ENCODE assay signal across 8 cellular contexts in genomic region chr2:30511122-30512083, GRCh38.
DNase-seq lines count a peak whose midpoint lies in the region; ATAC-seq and TF ChIP-seq lines count a peak whose summit lies in the region.

No MANE protein-coding gene starts in this region.

- intact Hi-C loops in IMR-90 (cut with micrococcal nuclease) (loop anchor here (10.0 kb wide), 1 partner anchor 193 kb away; no protein-coding TSS in a partner anchor), right cardiac atrium (cut with DNase I) (no loop called here)
- intact Hi-C loops in activated T-helper 2 cell treated with anti-CD3 and anti-CD28 coated beads, Interferon-gamma antibody, Interleukin-2, Interleukin-4, amounts not matched to agents 10 μg/mL and 5 μg/mL and 100 μg/mL, durations not matched to agents 14 hours and 24 hours and 36 hours (cut with micrococcal nuclease), result no loop called here

- no peak for TF ChIP-seq POLR2A in IMR-90 (IDR thresholded peaks at IDR 0.05; ENCODE audit: low read depth, low read length)

- no peak for TF ChIP-seq CTCF in IMR-90 (conservative IDR thresholded peaks at IDR 0.05; ENCODE audit: low read depth, low read length)
- TF ChIP-seq CTCF in RWPE1 (conservative IDR thresholded peaks at IDR 0.05; ENCODE audit: low read depth), result no peak

- CTCF ChIA-PET in IMR-90 (lab: Yijun Ruan, JAX), result interaction anchor here (0.6 to 0.9 kb wide), 2 partner anchors 10 to 142 kb away, joined by 3 read pairs; no protein-coding TSS in a partner anchor
- CTCF ChIA-PET in RWPE1 (lab: Yijun Ruan, JAX), result interaction anchor here (0.7 kb wide), 2 partner anchors 22 to 235 kb away, joined by 3 to 5 read pairs; no protein-coding TSS in a partner anchor

- H2AK9ac ChIP-seq in IMR-90 (replicated peaks; ENCODE audit: low read depth, low read length, poor library complexity), result no peak overlapping the region

- no peak overlapping the region for H2AFZ ChIP-seq in IMR-90 (replicated peaks; ENCODE audit: low read length, poor library complexity)

- H3K14ac ChIP-seq in IMR-90 (replicated peaks; ENCODE audit: low read depth, low read length), result 0 out of 2 replicates have a peak overlapping the region, but pooled peaks have one; percentile 3

- WGBS in IMR-90 (ENCODE audit: extremely low coverage in 2 of 2, insufficient read length in 1 of 2), 2 experiments, result 12% methylated on average over 3 of the region's 8 CpGs; no CpG with 5 or more reads in 1 of the 2 experiments
- WGBS in right cardiac atrium, result 61% methylated on average over 8 of the region's 8 CpGs

- POLR2A ChIA-PET in IMR-90 (lab: Charles Lee; ENCODE audit: unreplicated experiment) (interaction anchor here (0.6 kb wide), 1 partner anchor 346 kb away, joined by 6 read pairs; no protein-coding TSS in a partner anchor), RWPE1 (lab: Yijun Ruan, JAX; ENCODE audit: low non-redundant PET) (no interaction called here)

- H2BK20ac ChIP-seq in IMR-90 (ENCODE audit: low read depth, low read length), result peak overlapping the region; percentile 54

- peak overlapping the region; percentile 54 for H2BK120ac ChIP-seq in IMR-90 (ENCODE audit: low read depth, low read length)

- peaks cover 15 to 46% of the 10 kb centered on the region in 2 experiments for H3K79me1 ChIP-seq in IMR-90 (ENCODE audit: low read depth in 1 of 2, low read length in 2 of 2)

- peak overlapping the region in 1 of 2 experiments; percentile 5; a peak in 1 of 4 replicates for H4K8ac ChIP-seq in IMR-90 (ENCODE audit: low read depth in 2 of 2, low read length in 2 of 2)

- peak overlapping the region; percentile 11 for H3K18ac ChIP-seq in IMR-90 (ENCODE audit: low read depth, low read length)

- H3K9me3 ChIP-seq in IMR-90 (ENCODE audit: control insufficient read depth, insufficient read depth, low read length) (no peaks in the 10 kb centered on the region), right cardiac atrium (ENCODE audit: control insufficient read depth, low read length) (no peaks in the 10 kb centered on the region)

- no peak overlapping the region for H3K9ac ChIP-seq in IMR-90 (ENCODE audit: low read depth, low read length)

- peaks cover 15% of the 10 kb centered on the region; the same call in 1 of the 2 replicates for H4K20me1 ChIP-seq in IMR-90 (ENCODE audit: insufficient read depth, low read length)

- H3K27ac Mint-ChIP-seq in activated T-helper 2 cell treated with anti-CD3 and anti-CD28 coated beads, Interferon-gamma antibody, Interleukin-2, Interleukin-4, amounts not matched to agents 10 μg/mL and 5 μg/mL and 100 μg/mL, durations not matched to agents 14 hours and 24 hours and 36 hours, result no peak overlapping the region

- H3K23ac ChIP-seq in IMR-90 (ENCODE audit: low read depth, low read length), result no peak overlapping the region

- peak; percentile 78 for ATAC-seq in IMR-90 (ENCODE audit: low read depth)
- ATAC-seq in right cardiac atrium, result peak; percentile 73
- ATAC-seq in GM21526 (IDR thresholded peaks at IDR 0.05; ENCODE audit: low FRiP score, unreplicated experiment), result no peak
- ATAC-seq in HG03565 (IDR thresholded peaks at IDR 0.05; ENCODE audit: unreplicated experiment), result no peak

- peak overlapping the region; percentile 13; the same call in 1 of the 2 replicates for H3K4me2 ChIP-seq in IMR-90 (ENCODE audit: low read depth, low read length)

- H3K4me3 Mint-ChIP-seq in activated T-helper 2 cell treated with anti-CD3 and anti-CD28 coated beads, Interferon-gamma antibody, Interleukin-2, Interleukin-4, amounts not matched to agents 10 μg/mL and 5 μg/mL and 100 μg/mL, durations not matched to agents 14 hours and 24 hours and 36 hours (ENCODE audit: low read depth), result no peak overlapping the region

- peak overlapping the region; percentile 8; the same call in 1 of the 2 replicates for H4K91ac ChIP-seq in IMR-90 (ENCODE audit: insufficient read depth, low read depth, low read length)

- H2BK5ac ChIP-seq in IMR-90 (ENCODE audit: low read depth, low read length, poor library complexity, severe bottlenecking), result no peak overlapping the region

- H4K5ac ChIP-seq in IMR-90 (ENCODE audit: low read depth, low read length), result peak overlapping the region; percentile 14

- H3K4ac ChIP-seq in IMR-90 (ENCODE audit: low read depth, low read length), result peak overlapping the region; percentile 28; the same call in 1 of the 2 replicates

- H3K9me3 Mint-ChIP-seq in activated T-helper 2 cell treated with anti-CD3 and anti-CD28 coated beads, Interferon-gamma antibody, Interleukin-2, Interleukin-4, amounts not matched to agents 10 μg/mL and 5 μg/mL and 100 μg/mL, durations not matched to agents 14 hours and 24 hours and 36 hours, result peaks cover 21% of the 10 kb centered on the region

- H3K4me1 Mint-ChIP-seq in activated T-helper 2 cell treated with anti-CD3 and anti-CD28 coated beads, Interferon-gamma antibody, Interleukin-2, Interleukin-4, amounts not matched to agents 10 μg/mL and 5 μg/mL and 100 μg/mL, durations not matched to agents 14 hours and 24 hours and 36 hours (ENCODE audit: low read depth), result peaks cover 3% of the 10 kb centered on the region

- in situ Hi-C loops in IMR-90 (cut with MboI; ENCODE audit: low sequenced_read_pairs), result no loop called here

- 0 out of 3 replicates have a peak overlapping the region, but pooled peaks have one; percentile 31 for H2BK15ac ChIP-seq in IMR-90 (ENCODE audit: low read depth, low read length)

- no peak overlapping the region; the same call in 1 of the 2 replicates for H2AK5ac ChIP-seq in IMR-90 (ENCODE audit: low read depth, low read length)

- TF ChIP-seq RAD21 in IMR-90 (IDR thresholded peaks at IDR 0.05; ENCODE audit: low read length), result peak; percentile 7; the same call in 1 of the 2 replicates

- H3K4me3 ChIP-seq in IMR-90 (ENCODE audit: insufficient read depth, low read depth, low read length), result no peak overlapping the region
- no peak overlapping the region for H3K4me3 ChIP-seq in right cardiac atrium (ENCODE audit: low read length)

- H3K27me3 Mint-ChIP-seq in activated T-helper 2 cell treated with anti-CD3 and anti-CD28 coated beads, Interferon-gamma antibody, Interleukin-2, Interleukin-4, amounts not matched to agents 10 μg/mL and 5 μg/mL and 100 μg/mL, durations not matched to agents 14 hours and 24 hours and 36 hours (ENCODE audit: low read depth), result no peaks in the 10 kb centered on the region

- no peak overlapping the region for H3K56ac ChIP-seq in IMR-90 (ENCODE audit: extremely low read depth, insufficient read depth, low read length)

- no peaks in the 10 kb centered on the region for H3K36me3 ChIP-seq in IMR-90 (ENCODE audit: control insufficient read depth, insufficient read depth, low read length)

- H3K27me3 ChIP-seq in IMR-90 (ENCODE audit: control insufficient read depth, insufficient read depth, low read length), result no peaks in the 10 kb centered on the region
- H3K27me3 ChIP-seq in right cardiac atrium (ENCODE audit: control insufficient read depth, insufficient read depth), result no peaks in the 10 kb centered on the region

- peaks cover 7% of the 10 kb centered on the region for H3K9me1 ChIP-seq in IMR-90 (ENCODE audit: insufficient read depth, low read length)

- dilution Hi-C loops in IMR-90 (cut with HindIII; ENCODE audit: low sequenced_read_pairs, unreplicated experiment), result no loop called here

- H3K27ac ChIP-seq in IMR-90 (ENCODE audit: insufficient read depth, low read length), result no peak overlapping the region
- no peak overlapping the region for H3K27ac ChIP-seq in RWPE1
- H3K27ac ChIP-seq in right cardiac atrium (ENCODE audit: low read length), result no peak overlapping the region

- peaks cover 12% of the 10 kb centered on the region for H3K36me3 Mint-ChIP-seq in activated T-helper 2 cell treated with anti-CD3 and anti-CD28 coated beads, Interferon-gamma antibody, Interleukin-2, Interleukin-4, amounts not matched to agents 10 μg/mL and 5 μg/mL and 100 μg/mL, durations not matched to agents 14 hours and 24 hours and 36 hours (ENCODE audit: low read depth)

- BruUV-seq in IMR-90 (replicated peaks; lab: Mats Ljungman, UMichigan), result no TSS peak

- DNase-seq in A172 (ENCODE audit: low spot score), result peak; percentile 44
- peak; percentile 60 for DNase-seq in IMR-90
- DNase-seq in RWPE1 (ENCODE audit: low spot score), result peak; percentile 26
- peak; percentile 29 to 60 (median 34) for DNase-seq in right cardiac atrium
- DNase-seq in activated T-helper 2 cell treated with anti-CD3 and anti-CD28 coated beads, Interferon-gamma antibody, Interleukin-2, Interleukin-4, amounts not matched to agents 10 μg/mL and 5 μg/mL and 100 μg/mL, durations not matched to agents 14 hours and 24 hours and 36 hours (ENCODE audit: low spot score), result no peak
- DNase-seq in SW 1271 (lab: John Stamatoyannopoulos, UW), result no peak

- H3K4me1 ChIP-seq in IMR-90 (ENCODE audit: control insufficient read depth, insufficient read depth, low read length), result peaks cover 8% of the 10 kb centered on the region
- no peaks in the 10 kb centered on the region for H3K4me1 ChIP-seq in right cardiac atrium (ENCODE audit: control insufficient read depth, insufficient read depth, low read length)

TF ChIP-seq in IMR-90, 13 proteins besides CTCF, POLR2A, EP300 and RAD21:
- TF ChIP-seq CEBPB (IDR thresholded peaks at IDR 0.05; ENCODE audit: low read depth, low read length), result 0 out of 2 replicates have a peak, but pooled peaks have one; percentile 10
- TF ChIP-seq CHD1 (IDR thresholded peaks at IDR 0.05; ENCODE audit: low read depth, low read length), result no peak
- peak; percentile 41; the same call in 1 of the 2 replicates for TF ChIP-seq BHLHE40 (IDR thresholded peaks at IDR 0.05; ENCODE audit: low read depth, low read length)
- TF ChIP-seq FOS (IDR thresholded peaks at IDR 0.05; ENCODE audit: low read depth, low read length), result peak; percentile 83
- no peak for TF ChIP-seq USF2 (IDR thresholded peaks at IDR 0.05; ENCODE audit: low read depth, low read length)
- no peak for TF ChIP-seq NFE2L2 (IDR thresholded peaks at IDR 0.05; ENCODE audit: low read depth, low read length)
- TF ChIP-seq MXI1 (IDR thresholded peaks at IDR 0.05; ENCODE audit: borderline replicate concordance, low read depth, low read length), result no peak

Comparison
In these comparisons a context has a peak if more than half of its experiments do, and no peak if none do; other contexts are left out.
1. DNase-seq: peak in A172 (single experiment), IMR-90 (single experiment), RWPE1 (single experiment) and right cardiac atrium (3 of 3); none in activated T-helper 2 cell treated with anti-CD3 and anti-CD28 coated beads, Interferon-gamma antibody, Interleukin-2, Interleukin-4, amounts not matched to agents 10 μg/mL and 5 μg/mL and 100 μg/mL, durations not matched to agents 14 hours and 24 hours and 36 hours (single experiment) and SW 1271 (0 of 2).
2. ATAC-seq: peak in IMR-90 (single experiment) and right cardiac atrium (2 of 2); none in GM21526 (single experiment) and HG03565 (single experiment).